ENCODE assay signal across 10 cellular contexts in the genomic region with DNA sequence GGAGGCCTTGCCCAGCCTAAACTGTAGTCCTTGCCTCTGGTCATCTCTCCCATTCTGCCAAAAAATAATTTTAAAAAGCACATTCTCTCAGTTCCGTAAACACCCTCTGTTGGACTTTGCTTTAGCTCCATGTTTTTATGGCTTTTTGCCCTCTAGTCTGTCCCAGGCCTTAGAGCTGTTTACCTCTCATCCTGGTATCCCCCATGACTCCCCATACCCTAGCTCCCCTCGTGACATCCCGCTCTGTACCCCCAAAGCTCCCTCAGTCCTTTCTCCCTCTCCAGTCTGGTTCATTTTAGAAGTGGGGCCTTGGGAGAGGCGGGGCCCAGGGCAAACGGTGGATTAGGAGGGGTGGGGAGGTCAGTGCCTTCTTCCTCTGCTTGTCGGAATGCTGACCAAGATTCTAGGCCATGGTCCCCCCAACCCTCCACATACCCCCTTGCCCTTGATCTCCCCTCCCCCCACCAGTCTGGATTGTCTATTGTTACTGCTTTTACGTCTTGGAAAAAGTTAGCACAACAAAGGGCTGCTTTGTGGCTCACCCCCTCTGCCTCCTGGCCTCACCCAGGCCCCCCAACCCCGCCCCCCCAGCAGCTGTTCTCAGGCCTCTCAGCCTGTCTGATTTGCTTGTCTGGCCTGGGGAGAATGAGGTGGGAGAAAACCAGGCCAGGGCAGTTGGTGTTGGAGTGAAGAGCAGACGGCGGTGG. TPM values are rescaled to one million over a fixed set of nuclear protein-coding genes. Genes with fewer than 3 reads are reported as not detected.
DNase-seq lines count a peak whose midpoint lies in the region; ATAC-seq and FAIRE-seq lines count a peak whose summit lies in the region.
"Had no signal": no experiment of that assay in that cellular context is flagged by ENCODE, and none has a peak within 500 bp of the region (broad histone marks: within the 10 kb centered on the region; RNA-seq: fewer than 3 reads in every experiment).

No MANE protein-coding gene starts in this region.

- peak; percentile 76 for DNase-seq in H7
- no peak for DNase-seq in immature natural killer cell
- no peak for DNase-seq in D341Med (ENCODE audit: low spot score)
- DNase-seq in germinal center (ENCODE audit: low spot score) = no peak
- DNase-seq in GM19239 (ENCODE audit: insufficient read length, low spot score) = no peak

- H3K36me3 ChIP-seq in H7 (replicated peaks; ENCODE audit: control insufficient read depth, insufficient read depth, low read length) (peaks cover 4% of the 10 kb centered on the region), skeletal muscle satellite cell (ENCODE audit: insufficient read depth, low read length) (peaks cover 20% of the 10 kb centered on the region)

- peak overlapping the region; percentile 88 to 98 (median 96) for H3K27ac Mint-ChIP-seq in immature natural killer cell

- peak overlapping the region; percentile 86 for H3K9ac ChIP-seq in skeletal muscle satellite cell (ENCODE audit: low read depth, low read length)

- H3K4me2 ChIP-seq in skeletal muscle satellite cell (ENCODE audit: low read length) = peak overlapping the region; percentile 92

- peaks cover 88% of the 10 kb centered on the region for H3K4me1 ChIP-seq in skeletal muscle satellite cell (ENCODE audit: control insufficient read depth, insufficient read depth, low read length)

- ATAC-seq in GM21825 (IDR thresholded peaks at IDR 0.05; ENCODE audit: unreplicated experiment) = no peak
- ATAC-seq: GM12878 had no signal

- 0 out of 2 replicates have a peak overlapping the region, but pooled peaks have one; percentile 49 for H3K4me3 ChIP-seq in H7 (ENCODE audit: insufficient read depth, low read depth, low read length)
- H3K4me3 ChIP-seq in skeletal muscle satellite cell (ENCODE audit: low read length) = peak overlapping the region; percentile 79
- H3K4me3 ChIP-seq: GM12878 had no signal

- peaks cover 0 to 4% (median 0%) of the 10 kb centered on the region in 6 donors for H3K9me3 Mint-ChIP-seq in immature natural killer cell

- peak overlapping the region; percentile 53 to 85 (median 69) for H3K4me3 Mint-ChIP-seq in immature natural killer cell

- H3K27ac ChIP-seq in angular gyrus (ENCODE audit: low read depth, low read length) = peak overlapping the region; percentile 49

- peaks cover 22 to 28% (median 22%) of the 10 kb centered on the region in 3 donors for H3K27me3 Mint-ChIP-seq in immature natural killer cell (ENCODE audit: low read depth in 3 of 3)

- peaks cover 0 to 7% (median 0%) of the 10 kb centered on the region in 3 donors for H3K36me3 Mint-ChIP-seq in immature natural killer cell

- peaks cover 75 to 77% of the 10 kb centered on the region in 2 donors for H3K4me1 Mint-ChIP-seq in immature natural killer cell

- H3K27me3 ChIP-seq in H7 (ENCODE audit: control insufficient read depth, insufficient read depth, low read length) = peaks cover 33% of the 10 kb centered on the region; the same call in 1 of the 2 replicates
- no peaks in the 10 kb centered on the region for H3K27me3 ChIP-seq in skeletal muscle satellite cell (ENCODE audit: control insufficient read depth, insufficient read depth, low read length)

- H3K9me3 ChIP-seq in skeletal muscle satellite cell (replicated peaks; ENCODE audit: low read length) = no peaks in the 10 kb centered on the region

- no peak for FAIRE-seq in GM19239 (lab: Jason Lieb, UNC)
- FAIRE-seq: GM12878 had no signal

RNA-seq across cellular contexts. Expression of gene GJD3, which starts 18.3 kb away (rescaled TPM):
- 0.38 and 1.2 TPM in 2 replicates for total RNA-seq in H7 (2014; rRNA removed; shearing (Covaris generic))
- polyA plus RNA-seq in immature natural killer cell = under 1 TPM in 2 of 3 donors, not detected in 1; 0.40 to 0.68 TPM
- total RNA-seq in skeletal muscle satellite cell (2012; rRNA removed) = 0.22 and 0.25 TPM in 2 replicates
- total RNA-seq: GM12878, HT1080 had no signal

RNA-seq across cellular contexts. Expression of gene RARA, which starts 37.2 kb away (rescaled TPM):
- 19.3 and 22.1 TPM in 2 replicates for total RNA-seq in H7 (2014; rRNA removed; shearing (Covaris generic))
- polyA plus RNA-seq in immature natural killer cell = 10 to 100 TPM in 1 of 3 donors, 1 to 10 TPM in 2; 4.6 to 12.1 (median 4.6) TPM
- 11.2 and 17.0 TPM in 2 replicates for total RNA-seq in skeletal muscle satellite cell (2012; rRNA removed)

RNA-seq across cellular contexts. Expression of gene CDC6, which starts 58.5 kb away (rescaled TPM):
- 80.8 and 83.6 TPM in 2 replicates for total RNA-seq in H7 (2014; rRNA removed; shearing (Covaris generic))
- polyA plus RNA-seq in immature natural killer cell = 1 to 10 TPM in 2 of 3 donors, under 1 TPM in 1; 0.81 to 1.8 (median 1.5) TPM
- 22.1 and 22.6 TPM in 2 replicates for total RNA-seq in skeletal muscle satellite cell (2012; rRNA removed)
